Comparison of ENCODE assay signal across 21 cellular contexts in genomic region chr6:91185072-91185471, GRCh38.
"Had no signal": no experiment of that assay in that cellular context is flagged by ENCODE, and none has a peak within 500 bp of the region (broad histone marks: within the 10 kb centered on the region; RNA-seq: fewer than 3 reads in every experiment).

No MANE protein-coding gene starts in this region.

- H3K27ac ChIP-seq: ascending aorta, body of pancreas, breast epithelium, SK-N-MC had no signal

- H3K4me1 ChIP-seq: ascending aorta, body of pancreas, breast epithelium had no signal

- DNase-seq: activated CD4-positive, alpha-beta T cell treated with anti-CD3 and anti-CD28 coated beads, Interleukin-2, amount 10 ng/mL, durations not matched to agents 24 days and 14 days; activated CD4-positive, alpha-beta T cell treated with anti-CD3 and anti-CD28 coated beads, Interleukin-2, amount 50 U/mL, for 4 hours; activated CD8-positive, alpha-beta T cell treated with anti-CD3 and anti-CD28 coated beads for 36 hours; activated effector memory CD4-positive, alpha-beta T cell treated with anti-CD3 and anti-CD28 coated beads, Interleukin-2, amount 50 U/mL, for 16 hours; activated naive CD4-positive, alpha-beta T cell; activated naive CD8-positive, alpha-beta T cell treated with anti-CD3 and anti-CD28 coated beads, Interleukin-2, amount 10 ng/mL, durations not matched to agents 7 days and 5 days; activated T-cell treated with anti-CD3 and anti-CD28 coated beads, Interleukin-2, amount 50 U/mL, for 1 hour; activated T-cell treated with anti-CD3 and anti-CD28 coated beads, Interleukin-2, amount 50 U/mL, for 72 hours; amygdala; body of pancreas; NCI-H1417 treated with DMSO at 0.1 percent for 48 hours; NCI-H187 treated with DMSO at 0.1 percent for 48 hours; NCI-H2081; NCI-H2227 treated with DMSO at 0.1 percent for 48 hours; NCI-H446 treated with DMSO at 0.1 percent for 48 hours; Right ventricle myocardium superior had no signal

- H3K36me3 ChIP-seq: ascending aorta, breast epithelium had no signal

- H3K27me3 ChIP-seq: ascending aorta, body of pancreas, breast epithelium had no signal

- ATAC-seq: activated CD8-positive, alpha-beta T cell treated with anti-CD3 and anti-CD28 coated beads for 36 hours; activated T-cell treated with anti-CD3 and anti-CD28 coated beads, Interleukin-2, amount 50 U/mL, for 72 hours; activated T-helper 17 cell treated with anti-CD3 and anti-CD28 coated beads, Interleukin-2, amount 50 U/mL, for 72 hours; body of pancreas; K562 had no signal

- H3K9me3 ChIP-seq: ascending aorta had no signal

- H3K4me3 ChIP-seq: ascending aorta, body of pancreas, breast epithelium, K562, SK-N-MC had no signal
